Comparison of ENCODE assay signal across 20 cellular contexts in genomic region chr11:85697747-85698146, GRCh38. TPM values are rescaled to one million over a fixed set of nuclear protein-coding genes. Genes with fewer than 3 reads are reported as not detected.
A peak's percentile ranks its signal among the peaks of the same experiment; 100 is the strongest.
DNase-seq lines count a peak whose midpoint lies in the region; ATAC-seq, FAIRE-seq and TF ChIP-seq lines count a peak whose summit lies in the region.
"Had no signal": no experiment of that assay in that cellular context is flagged by ENCODE, and none has a peak within 500 bp of the region (broad histone marks: within the 10 kb centered on the region; RNA-seq: fewer than 3 reads in every experiment).

No MANE protein-coding gene starts in this region.

- no peak overlapping the region for H3K4me3 Mint-ChIP-seq in activated T-cell treated with anti-CD3 and anti-CD28 coated beads, Interleukin-2, amount 50 U/mL, for 4 hours
- H3K4me3 Mint-ChIP-seq in T-cell (no peak overlapping the region), immature natural killer cell (no peak overlapping the region)
- H3K4me3 Mint-ChIP-seq: CD8-positive, alpha-beta memory T cell had no signal

- no peak for FAIRE-seq in GM12891 (lab: Jason Lieb, UNC)
- FAIRE-seq: A549 had no signal

- H3K36me3 Mint-ChIP-seq in activated T-cell treated with anti-CD3 and anti-CD28 coated beads, Interleukin-2, amount 50 U/mL, for 4 hours (ENCODE audit: insufficient read depth) = peaks cover 3% of the 10 kb centered on the region
- H3K36me3 Mint-ChIP-seq in T-cell (peaks cover 24% of the 10 kb centered on the region), immature natural killer cell (peaks cover 10 to 40% (median 22%) of the 10 kb centered on the region in 3 donors)

- CTCF ChIA-PET in T-cell (lab: Charles Lee) = interaction anchor here in 1 of 2 donors (0.5 to 1.3 kb wide), 3 partner anchors 77 to 603 kb away, joined by 4 to 9 read pairs (median 6); partner anchors contain the start of gene CCDC83

- H3K27ac Mint-ChIP-seq in T-cell = peak overlapping the region; percentile 8 to 31
- H3K27ac Mint-ChIP-seq in immature natural killer cell = peak overlapping the region; percentile 13 to 65 (median 48)

- peaks cover 35% of the 10 kb centered on the region for H3K4me1 Mint-ChIP-seq in activated T-cell treated with anti-CD3 and anti-CD28 coated beads, Interleukin-2, amount 50 U/mL, for 4 hours (ENCODE audit: low read depth)
- H3K4me1 Mint-ChIP-seq in T-cell = peaks cover 22 to 38% (median 33%) of the 10 kb centered on the region in 3 donors
- H3K4me1 Mint-ChIP-seq in immature natural killer cell = peaks cover 25 to 41% of the 10 kb centered on the region in 2 donors

- no peak for DNase-seq in activated T-cell treated with anti-CD3 and anti-CD28 coated beads, Interleukin-2, amount 50 U/mL, for 4 hours
- DNase-seq in activated T-cell treated with anti-CD3 and anti-CD28 coated beads for 4 hours (no peak), T-cell (no peak), immature natural killer cell (no peak), GF-D8 (lab: John Stamatoyannopoulos, UW) (no peak), NCI-H226 (no peak), GM12891 (ENCODE audit: insufficient read length, low spot score) (no peak)
- DNase-seq: CD8-positive, alpha-beta memory T cell; DND-41; GDM1; NCI-H1436; NCI-H2029; NCI-H2171 treated with DMSO at 0.1 percent for 48 hours; NCI-H510A; NCI-H774; Peyer's patch had no signal

- POLR2A ChIA-PET in T-cell (lab: Charles Lee) = no interaction called here

- no peaks in the 10 kb centered on the region for H3K27me3 Mint-ChIP-seq in activated T-cell treated with anti-CD3 and anti-CD28 coated beads, Interleukin-2, amount 50 U/mL, for 4 hours (ENCODE audit: low read depth)
- no peaks in the 10 kb centered on the region for H3K27me3 Mint-ChIP-seq in T-cell
- H3K27me3 Mint-ChIP-seq in immature natural killer cell (ENCODE audit: low read depth in 3 of 3) = no peaks in the 10 kb centered on the region
- H3K27me3 Mint-ChIP-seq: CD8-positive, alpha-beta memory T cell had no signal

- no peak for TF ChIP-seq POLR2A in GM12891 (IDR thresholded peaks at IDR 0.05; ENCODE audit: low read depth, low read length)

- ATAC-seq in activated T-cell treated with anti-CD3 and anti-CD28 coated beads, Interleukin-2, amount 50 U/mL, for 4 hours = peak; percentile 40 to 46
- ATAC-seq in GM21717 (IDR thresholded peaks at IDR 0.05; ENCODE audit: unreplicated experiment) (peak; percentile 47), T-cell (replicated peaks in 1 of 4) (no peak)
- ATAC-seq: A549, HCT116, Right ventricle myocardium inferior had no signal

- H3K9me3 Mint-ChIP-seq in activated T-cell treated with anti-CD3 and anti-CD28 coated beads, Interleukin-2, amount 50 U/mL, for 4 hours = no peaks in the 10 kb centered on the region
- no peaks in the 10 kb centered on the region for H3K9me3 Mint-ChIP-seq in T-cell
- H3K9me3 Mint-ChIP-seq in immature natural killer cell = no peaks in the 10 kb centered on the region
- H3K9me3 Mint-ChIP-seq: CD8-positive, alpha-beta memory T cell had no signal

TF ChIP-seq in GM12891, 5 proteins besides CTCF, POLR2A, EP300 and RAD21:
- TF ChIP-seq PAX5 (IDR thresholded peaks at IDR 0.05; ENCODE audit: insufficient read depth, low read length, severe bottlenecking) (no peak), TAF1 (IDR thresholded peaks at IDR 0.05; ENCODE audit: low read depth, low read length) (no peak), SPI1 (IDR thresholded peaks at IDR 0.05; ENCODE audit: low read depth, low read length) (no peak)

RNA-seq across cellular contexts. Expression of gene CCDC89, which starts 11.8 kb away (rescaled TPM):
- total RNA-seq in activated T-cell treated with anti-CD3 and anti-CD28 coated beads, Interleukin-2, amount 50 U/mL, for 4 hours = not detected
- total RNA-seq in T-cell = 1 to 10 TPM in 1 of 5 donors, under 1 TPM in 4; 0.50 to 1.1 (median 0.53) TPM
- polyA plus RNA-seq in immature natural killer cell = not detected
- polyA plus RNA-seq in GM12891 (2012; ENCODE audit: low read depth, missing spikeins) = not detected
- polyA plus RNA-seq: CD8-positive, alpha-beta memory T cell had no signal

RNA-seq across cellular contexts. Expression of gene CREBZF, which starts 32.8 kb away (rescaled TPM):
- total RNA-seq in activated T-cell treated with anti-CD3 and anti-CD28 coated beads, Interleukin-2, amount 50 U/mL, for 4 hours = 10 to 100 TPM; 28.9 to 31.9 (median 31.1) TPM
- total RNA-seq in T-cell = 10 to 100 TPM; 58.8 to 93.6 (median 86.5) TPM
- polyA plus RNA-seq in immature natural killer cell = 10 to 100 TPM in 2 of 3 donors, 1 to 10 TPM in 1; 8.5 to 22.5 (median 11.4) TPM
- polyA plus RNA-seq in GM12891 (2012; ENCODE audit: low read depth, missing spikeins) = 19.4 TPM

RNA-seq across cellular contexts. Expression of gene TMEM126A, which starts 50.0 kb away (rescaled TPM):
- total RNA-seq in activated T-cell treated with anti-CD3 and anti-CD28 coated beads, Interleukin-2, amount 50 U/mL, for 4 hours = 10 to 100 TPM; 80.7 to 86.5 (median 81.1) TPM
- 10 to 100 TPM; 17.3 to 20.9 (median 19.0) TPM for total RNA-seq in T-cell
- polyA plus RNA-seq in immature natural killer cell = 10 to 100 TPM; 60.9 to 85.2 (median 62.0) TPM
- 70.7 TPM for polyA plus RNA-seq in GM12891 (2012; ENCODE audit: low read depth, missing spikeins)

Comparison
In these comparisons a context has a peak if more than half of its experiments do, and no peak if none do; other contexts are left out.
1. ATAC-seq: peak in activated T-cell treated with anti-CD3 and anti-CD28 coated beads, Interleukin-2, amount 50 U/mL, for 4 hours (2 of 2) and GM21717 (single experiment); none in T-cell (0 of 4).